ENCODE assay signal across 9 cellular contexts in genomic region chr1:86507935-86508582, GRCh38. TPM values are rescaled to one million over a fixed set of nuclear protein-coding genes. Genes with fewer than 3 reads are reported as not detected.
DNase-seq lines count a peak whose midpoint lies in the region; ATAC-seq and TF ChIP-seq lines count a peak whose summit lies in the region.
"Had no signal": no experiment of that assay in that cellular context is flagged by ENCODE, and none has a peak within 500 bp of the region (broad histone marks: within the 10 kb centered on the region; RNA-seq: fewer than 3 reads in every experiment).

No MANE protein-coding gene starts in this region.

- TF ChIP-seq CTCF in SK-N-SH (IDR thresholded peaks at IDR 0.05) (peak; percentile 61), uterus (IDR thresholded peaks at IDR 0.05) (peak; percentile 40 to 62 (median 57))

- CTCF ChIA-PET in SK-N-SH (lab: Yijun Ruan, JAX): interaction anchor here (0.7 to 5.3 kb wide), 10 partner anchors 9 to 234 kb away, joined by 3 to 25 read pairs (median 4); no protein-coding TSS in a partner anchor

- H3K36me3 ChIP-seq in SK-N-SH (replicated peaks in 1 of 2; ENCODE audit: control insufficient read depth in 1 of 2, insufficient read depth in 2 of 2, low read length in 1 of 2) (no peaks in the 10 kb centered on the region), uterus (no peaks in the 10 kb centered on the region)
- H3K36me3 ChIP-seq: ovary had no signal

- H3K4me3 ChIP-seq in SK-N-SH (ENCODE audit: low read depth in 2 of 2, low read length in 1 of 2): no peak overlapping the region
- no peak overlapping the region for H3K4me3 ChIP-seq in uterus
- H3K4me3 ChIP-seq: ovary had no signal

- POLR2A ChIA-PET in SK-N-SH (lab: Yijun Ruan, JAX): no interaction called here

- no peaks in the 10 kb centered on the region for H4K20me1 ChIP-seq in SK-N-SH (ENCODE audit: insufficient read depth)

- no peak for ATAC-seq in GM18858 (IDR thresholded peaks at IDR 0.05; ENCODE audit: unreplicated experiment)

- H3K4me1 ChIP-seq in SK-N-SH (ENCODE audit: control insufficient read depth in 1 of 2, insufficient read depth in 2 of 2, low read depth in 1 of 2, low read length in 1 of 2) (no peaks in the 10 kb centered on the region; a peak in 1 of 4 replicates), uterus (no peaks in the 10 kb centered on the region)

- H3K27me3 ChIP-seq in SK-N-SH (ENCODE audit: insufficient read depth) (no peaks in the 10 kb centered on the region), uterus (no peaks in the 10 kb centered on the region)
- H3K27me3 ChIP-seq: ovary had no signal

- no peak overlapping the region for H3K9ac ChIP-seq in SK-N-SH

- H3K9me3 ChIP-seq in SK-N-SH (no peaks in the 10 kb centered on the region), uterus (no peaks in the 10 kb centered on the region)
- H3K9me3 ChIP-seq: ovary had no signal

- intact Hi-C loops in uterus (cut with DNase I; ENCODE audit: low total_unique reads): loop anchor here (10.0 kb wide), 1 partner anchor 113 kb away; the partner anchor contains the start of gene ODF2L

- no peaks in the 10 kb centered on the region for H3K9me2 ChIP-seq in SK-N-SH

- H3K27ac ChIP-seq in SK-N-SH (ENCODE audit: low read depth in 2 of 2, low read length in 1 of 2) (no peak overlapping the region), uterus (no peak overlapping the region)
- H3K27ac ChIP-seq: ovary had no signal

- DNase-seq in NCI-H2107 treated with DMSO at 0.1 percent for 48 hours (lab: John Stamatoyannopoulos, UW; ENCODE audit: unreplicated experiment): peak; percentile 11
- DNase-seq in NCI-H2107 (lab: John Stamatoyannopoulos, UW): no peak
- DNase-seq in HCEC 1CT: peak; percentile 27
- DNase-seq in SK-N-SH: no peak
- DNase-seq in glomerular visceral epithelial cell (ENCODE audit: extremely low spot score): peak; percentile 18
- DNase-seq in uterus: peak in 1 of 2 donors; percentile 42
- no peak for DNase-seq in NCI-H1694 treated with DMSO at 0.1 percent for 48 hours (lab: John Stamatoyannopoulos, UW)

- no peak overlapping the region for H2AFZ ChIP-seq in SK-N-SH (ENCODE audit: low read depth)

- 50% methylated on average over 13 of the region's 13 CpGs for WGBS in SK-N-SH (ENCODE audit: low lambda C conversion rate)

- H3K79me2 ChIP-seq in SK-N-SH (ENCODE audit: insufficient read depth): no peaks in the 10 kb centered on the region

- TF ChIP-seq POLR2A in uterus (IDR thresholded peaks at IDR 0.05): no peak

- H3K4me2 ChIP-seq in SK-N-SH: no peak overlapping the region

- TF ChIP-seq RAD21 in SK-N-SH (IDR thresholded peaks at IDR 0.05; ENCODE audit: low read length): peak; percentile 42; the same call in 1 of the 2 replicates

- H3F3A ChIP-seq in SK-N-SH (replicated peaks; ENCODE audit: insufficient read depth): no peaks in the 10 kb centered on the region

- TF ChIP-seq EP300 in SK-N-SH (IDR thresholded peaks at IDR 0.05; ENCODE audit: borderline replicate concordance in 1 of 2, low read depth in 1 of 2, low read length in 1 of 2): no peak

TF ChIP-seq in SK-N-SH, 30 proteins besides CTCF, POLR2A, EP300 and RAD21:
- no peak for TF ChIP-seq SMC3 (IDR thresholded peaks at IDR 0.05; ENCODE audit: low read depth, low read length)
- no peak for TF ChIP-seq YY1 (IDR thresholded peaks at IDR 0.05; ENCODE audit: low read depth)
- TF ChIP-seq SIN3A (IDR thresholded peaks at IDR 0.05; ENCODE audit: borderline replicate concordance, low read depth, low read length): no peak
- no peak for TF ChIP-seq MXI1 (IDR thresholded peaks at IDR 0.05; ENCODE audit: low read depth, low read length)
- no peak for TF ChIP-seq GABPA (IDR thresholded peaks at IDR 0.05; ENCODE audit: low read depth)
- TF ChIP-seq USF2 (IDR thresholded peaks at IDR 0.05; ENCODE audit: borderline replicate concordance, low read depth, low read length): no peak
- TF ChIP-seq FOXM1 (IDR thresholded peaks at IDR 0.05; ENCODE audit: low read depth): no peak
- no peak for TF ChIP-seq EZH2phosphoT487 (IDR thresholded peaks at IDR 0.05; ENCODE audit: borderline replicate concordance, low read depth)
- no peak for TF ChIP-seq PBX3 (IDR thresholded peaks at IDR 0.05)
- TF ChIP-seq NRF1 (IDR thresholded peaks at IDR 0.05; ENCODE audit: low read depth, low read length): no peak
- no peak for TF ChIP-seq RCOR1 (IDR thresholded peaks at IDR 0.05; ENCODE audit: low read length)
- no peak for TF ChIP-seq MEF2A (IDR thresholded peaks at IDR 0.05; ENCODE audit: borderline replicate concordance, low read depth)

RNA-seq across cellular contexts. Expression of gene CLCA4, which starts 38.8 kb away (rescaled TPM):
- not detected in 2 replicates for polyA plus RNA-seq in SK-N-SH (2012; rRNA removed)
- polyA plus RNA-seq in SK-N-SH (2012; cell fraction: cytosol; rRNA removed): not detected in 2 replicates
- not detected in 2 replicates for polyA plus RNA-seq in SK-N-SH (2012; cell fraction: nucleus; rRNA removed)
- under 1 TPM in 2 of 4 donors, not detected in 2; under 0.01 to 0.07 TPM for total RNA-seq in uterus
- polyA plus RNA-seq: ovary had no signal

RNA-seq across cellular contexts. Expression of gene CLCA1, which starts 39.3 kb away (rescaled TPM):
- polyA plus RNA-seq in SK-N-SH (2012; rRNA removed): not detected in 2 replicates
- not detected in 2 replicates for polyA plus RNA-seq in SK-N-SH (2012; cell fraction: cytosol; rRNA removed)
- polyA plus RNA-seq in SK-N-SH (2012; cell fraction: nucleus; rRNA removed): not detected in 2 replicates
- total RNA-seq in uterus: under 1 TPM in 2 of 4 donors, not detected in 2; 0.21 to 0.29 TPM
- polyA plus RNA-seq: ovary had no signal

Comparison
In these comparisons a context has a peak if more than half of its experiments do, and no peak if none do; other contexts are left out.
1. DNase-seq: peak in NCI-H2107 treated with DMSO at 0.1 percent for 48 hours (single experiment), HCEC 1CT (single experiment) and glomerular visceral epithelial cell (single experiment); none in NCI-H2107 (single experiment), SK-N-SH (single experiment) and NCI-H1694 treated with DMSO at 0.1 percent for 48 hours (single experiment).